8 cellular contexts compared by ENCODE assay signal in genomic region chr1:2641381-2642130, GRCh38. TPM values are rescaled to one million over a fixed set of nuclear protein-coding genes. Genes with fewer than 3 reads are reported as not detected.
DNase-seq lines count a peak whose midpoint lies in the region; ATAC-seq and TF ChIP-seq lines count a peak whose summit lies in the region.

No MANE protein-coding gene starts in this region.

- H3K9me3 Mint-ChIP-seq in central memory CD8-positive, alpha-beta T cell, result no peaks in the 10 kb centered on the region
- H3K9me3 Mint-ChIP-seq in nephron, result peaks cover 9% of the 10 kb centered on the region

- H2AFZ ChIP-seq in IMR-90 (replicated peaks; ENCODE audit: low read length, poor library complexity), result no peak overlapping the region

- DNase-seq in AG10803 (ENCODE audit: low read depth) (no peak), IMR-90 (no peak), D341Med (ENCODE audit: low spot score) (no peak), NCI-H2081 (lab: John Stamatoyannopoulos, UW) (no peak)
- no peak for DNase-seq in central memory CD8-positive, alpha-beta T cell (ENCODE audit: low spot score in 2 of 2)

- H3K4me2 ChIP-seq in IMR-90 (ENCODE audit: low read depth, low read length), result peak overlapping the region; percentile 47

- no peaks in the 10 kb centered on the region for H4K20me1 ChIP-seq in IMR-90 (ENCODE audit: insufficient read depth, low read length)

- peak overlapping the region; percentile 81 for H3K4me3 Mint-ChIP-seq in central memory CD8-positive, alpha-beta T cell
- H3K4me3 Mint-ChIP-seq in nephron, result peak overlapping the region in 2 of 3 experiments; percentile 42 to 89

- in situ Hi-C loops in IMR-90 (cut with MboI; ENCODE audit: low sequenced_read_pairs), result no loop called here

- no peak overlapping the region for H2BK20ac ChIP-seq in IMR-90 (ENCODE audit: low read depth, low read length)

- H3K23ac ChIP-seq in IMR-90 (ENCODE audit: low read depth, low read length), result no peak overlapping the region

- H3K27ac Mint-ChIP-seq in central memory CD8-positive, alpha-beta T cell (ENCODE audit: low read depth), result no peak overlapping the region
- no peak overlapping the region for H3K27ac Mint-ChIP-seq in nephron

- H3K4me1 ChIP-seq in IMR-90 (ENCODE audit: control insufficient read depth, insufficient read depth, low read length), result no peaks in the 10 kb centered on the region

- no peak overlapping the region for H3K18ac ChIP-seq in IMR-90 (ENCODE audit: low read depth, low read length)

- peaks cover 9% of the 10 kb centered on the region for H3K36me3 Mint-ChIP-seq in central memory CD8-positive, alpha-beta T cell (ENCODE audit: insufficient read depth)
- H3K36me3 Mint-ChIP-seq in nephron (ENCODE audit: low read depth), result no peaks in the 10 kb centered on the region

- H3K4me1 Mint-ChIP-seq in central memory CD8-positive, alpha-beta T cell, result peaks cover 16% of the 10 kb centered on the region
- peaks cover 5% of the 10 kb centered on the region for H3K4me1 Mint-ChIP-seq in nephron

- no peaks in the 10 kb centered on the region; a peak in 1 of 4 replicates for H3K79me1 ChIP-seq in IMR-90 (ENCODE audit: low read depth in 1 of 2, low read length in 2 of 2)

- H2AK5ac ChIP-seq in IMR-90 (ENCODE audit: low read depth, low read length), result no peak overlapping the region

- no peaks in the 10 kb centered on the region for H3K9me1 ChIP-seq in IMR-90 (ENCODE audit: insufficient read depth, low read length)

- H4K8ac ChIP-seq in IMR-90 (ENCODE audit: low read depth in 2 of 2, low read length in 2 of 2), result no peak overlapping the region

- H2AK9ac ChIP-seq in IMR-90 (replicated peaks; ENCODE audit: low read depth, low read length, poor library complexity), result no peak overlapping the region

- no peak overlapping the region for H3K56ac ChIP-seq in IMR-90 (ENCODE audit: extremely low read depth, insufficient read depth, low read length)

- H2BK120ac ChIP-seq in IMR-90 (ENCODE audit: low read depth, low read length), result no peak overlapping the region

- H3K9ac ChIP-seq in IMR-90 (ENCODE audit: low read depth, low read length), result no peak overlapping the region

- no peak overlapping the region for H4K5ac ChIP-seq in IMR-90 (ENCODE audit: low read depth, low read length)

- H4K91ac ChIP-seq in IMR-90 (ENCODE audit: insufficient read depth, low read depth, low read length), result no peak overlapping the region

- dilution Hi-C loops in IMR-90 (cut with HindIII; ENCODE audit: low sequenced_read_pairs, unreplicated experiment), result no loop called here

- intact Hi-C loops in IMR-90 (cut with micrococcal nuclease), result loop anchor here (2.0 kb wide), 1 partner anchor 55 kb away; the partner anchor contains the start of gene PRXL2B

- H3K27ac ChIP-seq in IMR-90 (ENCODE audit: insufficient read depth, low read length), result no peak overlapping the region

- WGBS in IMR-90 (ENCODE audit: extremely low coverage in 2 of 2, insufficient read length in 1 of 2), 2 experiments, result 92% methylated on average over 18 of the region's 34 CpGs; no CpG with 5 or more reads in 1 of the 2 experiments

- H2BK15ac ChIP-seq in IMR-90 (ENCODE audit: low read depth, low read length), result no peak overlapping the region

- POLR2A ChIA-PET in IMR-90 (lab: Charles Lee; ENCODE audit: unreplicated experiment), result no interaction called here

- TF ChIP-seq POLR2A in IMR-90 (IDR thresholded peaks at IDR 0.05; ENCODE audit: low read depth, low read length), result no peak

- no peaks in the 10 kb centered on the region for H3K27me3 Mint-ChIP-seq in central memory CD8-positive, alpha-beta T cell
- peaks cover 23% of the 10 kb centered on the region for H3K27me3 Mint-ChIP-seq in nephron (ENCODE audit: low read depth)

- no peak for ATAC-seq in IMR-90 (ENCODE audit: low read depth)
- no peak for ATAC-seq in central memory CD8-positive, alpha-beta T cell (replicated peaks; ENCODE audit: extremely low read depth, poor library complexity, severe bottlenecking)
- ATAC-seq in HG02870 (IDR thresholded peaks at IDR 0.05; ENCODE audit: unreplicated experiment), result no peak
- no peak for ATAC-seq in GM21360 (IDR thresholded peaks at IDR 0.05; ENCODE audit: unreplicated experiment)

- no peak for TF ChIP-seq CTCF in AG10803 (conservative IDR thresholded peaks at IDR 0.05; ENCODE audit: low read length)
- no peak for TF ChIP-seq CTCF in IMR-90 (conservative IDR thresholded peaks at IDR 0.05; ENCODE audit: low read depth, low read length)
- no peak for TF ChIP-seq CTCF in nephron (IDR thresholded peaks at IDR 0.05; ENCODE audit: unreplicated experiment in 3 of 3)

- H3K9me3 ChIP-seq in IMR-90 (ENCODE audit: control insufficient read depth, insufficient read depth, low read length), result peaks cover 4% of the 10 kb centered on the region; the same call in 1 of the 2 replicates

- no peak overlapping the region for H2BK5ac ChIP-seq in IMR-90 (ENCODE audit: low read depth, low read length, poor library complexity, severe bottlenecking)

- CTCF ChIA-PET in IMR-90 (lab: Yijun Ruan, JAX), result no interaction called here

- H3K4me3 ChIP-seq in AG10803 (ENCODE audit: low read length) (peak overlapping the region; percentile 76), IMR-90 (ENCODE audit: insufficient read depth, low read depth, low read length) (no peak overlapping the region)

- no peak overlapping the region for H3K14ac ChIP-seq in IMR-90 (replicated peaks; ENCODE audit: low read depth, low read length)

- no TSS peak for BruUV-seq in IMR-90 (replicated peaks; lab: Mats Ljungman, UMichigan)

- no peaks in the 10 kb centered on the region for H3K36me3 ChIP-seq in IMR-90 (ENCODE audit: control insufficient read depth, insufficient read depth, low read length)

- no peak for TF ChIP-seq RAD21 in IMR-90 (IDR thresholded peaks at IDR 0.05; ENCODE audit: low read length)

- H3K4ac ChIP-seq in IMR-90 (ENCODE audit: low read depth, low read length), result no peak overlapping the region

- H3K27me3 ChIP-seq in IMR-90 (ENCODE audit: control insufficient read depth, insufficient read depth, low read length), result no peaks in the 10 kb centered on the region

TF ChIP-seq in IMR-90, 13 proteins besides CTCF, POLR2A, EP300 and RAD21:
- TF ChIP-seq MXI1 (IDR thresholded peaks at IDR 0.05; ENCODE audit: borderline replicate concordance, low read depth, low read length) (no peak), ELK1 (IDR thresholded peaks at IDR 0.05; ENCODE audit: borderline replicate concordance, low read depth, low read length) (no peak), MAZ (IDR thresholded peaks at IDR 0.05; ENCODE audit: borderline replicate concordance, low read depth, low read length) (no peak), SMC3 (IDR thresholded peaks at IDR 0.05; ENCODE audit: low read depth, low read length) (no peak), NFE2L2 (IDR thresholded peaks at IDR 0.05; ENCODE audit: low read depth, low read length) (no peak), BHLHE40 (IDR thresholded peaks at IDR 0.05; ENCODE audit: low read depth, low read length) (no peak), CEBPB (IDR thresholded peaks at IDR 0.05; ENCODE audit: low read depth, low read length) (no peak), MAFK (IDR thresholded peaks at IDR 0.05; ENCODE audit: low read depth, low read length) (no peak), RFX5 (IDR thresholded peaks at IDR 0.05; ENCODE audit: low read depth, low read length) (no peak), CHD1 (IDR thresholded peaks at IDR 0.05; ENCODE audit: low read depth, low read length) (no peak), RCOR1 (IDR thresholded peaks at IDR 0.05; ENCODE audit: insufficient replicate concordance, low read length) (no peak), USF2 (IDR thresholded peaks at IDR 0.05; ENCODE audit: low read depth, low read length) (no peak), FOS (IDR thresholded peaks at IDR 0.05; ENCODE audit: low read depth, low read length) (no peak)

RNA-seq across cellular contexts. Expression of gene MMEL1, which starts 8.7 kb away (rescaled TPM):
- under 0.01 TPM in 2 replicates for total RNA-seq in IMR-90 (2012; rRNA removed)
- polyA plus RNA-seq in IMR-90 (2012; rRNA removed), result 0.12 and 0.20 TPM in 2 replicates
- 0.11 TPM in 1 of 2 replicates, not detected in the other for polyA plus RNA-seq in IMR-90 (2012; cell fraction: cytosol; rRNA removed)
- polyA plus RNA-seq in IMR-90 (2012; cell fraction: nucleus; rRNA removed; ENCODE audit: low replicate concordance), result 0.47 and 0.96 TPM in 2 replicates

RNA-seq across cellular contexts. Expression of gene PRXL2B, which starts 55.0 kb away (rescaled TPM):
- 8.1 and 10.9 TPM in 2 replicates for total RNA-seq in IMR-90 (2012; rRNA removed)
- 22.3 and 23.0 TPM in 2 replicates for polyA plus RNA-seq in IMR-90 (2012; rRNA removed)
- polyA plus RNA-seq in IMR-90 (2012; cell fraction: cytosol; rRNA removed), result 23.1 and 35.9 TPM in 2 replicates
- 23.6 and 41.8 TPM in 2 replicates for polyA plus RNA-seq in IMR-90 (2012; cell fraction: nucleus; rRNA removed; ENCODE audit: low replicate concordance)
